23 cellular contexts compared by ENCODE assay signal in the genomic region with DNA sequence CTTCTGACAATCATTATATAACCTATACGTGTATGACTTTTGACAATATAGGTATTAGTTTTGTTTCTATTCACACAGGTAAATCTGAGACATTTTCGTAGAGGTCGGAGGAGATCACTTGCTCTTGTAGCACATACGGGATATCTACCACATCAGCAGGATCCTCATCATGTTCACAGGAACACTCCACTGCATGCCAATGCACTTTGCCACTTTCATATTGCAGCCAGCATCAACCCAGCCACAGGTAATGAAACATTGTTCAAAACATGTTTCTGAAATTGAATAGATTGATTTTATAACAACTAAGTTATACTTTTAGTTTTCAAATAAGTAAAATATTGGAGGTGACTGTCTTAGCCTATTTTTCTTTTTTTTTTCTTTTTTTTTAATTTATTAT. TPM values are rescaled to one million over a fixed set of nuclear protein-coding genes. Genes with fewer than 3 reads are reported as not detected.
A peak's percentile ranks its signal among the peaks of the same experiment; 100 is the strongest.
DNase-seq lines count a peak whose midpoint lies in the region; ATAC-seq, FAIRE-seq and TF ChIP-seq lines count a peak whose summit lies in the region.
"Had no signal": no experiment of that assay in that cellular context is flagged by ENCODE, and none has a peak within 500 bp of the region (broad histone marks: within the 10 kb centered on the region; RNA-seq: fewer than 3 reads in every experiment).

No MANE protein-coding gene starts in this region.

- POLR2A ChIA-PET in A549 (lab: Yijun Ruan, JAX), result no interaction called here

- H3K27ac Mint-ChIP-seq in stimulated activated effector memory CD8-positive, alpha-beta T cell treated with anti-CD3 and anti-CD28 coated beads, Interleukin-12 subunit alpha, Interleukin-12 subunit beta, amount 100 ng/mL, for 72 hours, result peak overlapping the region; percentile 17
- H3K27ac Mint-ChIP-seq: CD4-positive, alpha-beta T cell; GM23338; H9 had no signal

- no peak for TF ChIP-seq EP300 in A549 (IDR thresholded peaks at IDR 0.05)

- no peak overlapping the region for H3K4me3 ChIP-seq in A549
- H3K4me3 ChIP-seq: BLaER1 treated with 17β-estradiol and CSF1 and Interleukin-3, amounts not matched to agents 10 nM and 100 nM; GM12878; GM23338 had no signal

- no peaks in the 10 kb centered on the region for H3K4me1 ChIP-seq in A549
- H3K4me1 ChIP-seq: BE2C; BLaER1 treated with 17β-estradiol and CSF1 and Interleukin-3, amounts not matched to agents 10 nM and 100 nM had no signal

- ATAC-seq in A549, result no peak
- peak; percentile 69 for ATAC-seq in left lobe of liver
- ATAC-seq in stimulated activated effector memory CD8-positive, alpha-beta T cell treated with anti-CD3 and anti-CD28 coated beads, Interleukin-12 subunit alpha, Interleukin-12 subunit beta, amount 100 ng/mL, for 72 hours, result no peak
- ATAC-seq in HG03521 (IDR thresholded peaks at IDR 0.05; ENCODE audit: unreplicated experiment), result no peak
- ATAC-seq in HG03108 (IDR thresholded peaks at IDR 0.05; ENCODE audit: unreplicated experiment), result no peak
- ATAC-seq: GM12878, GM23338, HCT116 had no signal

- 93% methylated on average over 4 of the region's 4 CpGs for WGBS in A549 (ENCODE audit: missing lambda C conversion rate)

- CTCF ChIA-PET in A549 (lab: Yijun Ruan, JAX), result no interaction called here

- no peak overlapping the region for H3K27ac ChIP-seq in A549
- H3K27ac ChIP-seq: BLaER1 treated with 17β-estradiol and CSF1 and Interleukin-3, amounts not matched to agents 10 nM and 100 nM had no signal

- DNase-seq in A549 (ENCODE audit: low read depth in 1 of 2, low spot score in 1 of 2) (no peak), GM12891 (ENCODE audit: insufficient read length, low spot score) (no peak), left lobe of liver (ENCODE audit: low spot score) (no peak), NCI-H2196 (lab: John Stamatoyannopoulos, UW; ENCODE audit: unreplicated experiment) (no peak)
- no peak for DNase-seq in stimulated activated effector memory CD8-positive, alpha-beta T cell treated with anti-CD3 and anti-CD28 coated beads, Interleukin-12 subunit alpha, Interleukin-12 subunit beta, amount 100 ng/mL, for 72 hours (ENCODE audit: low spot score in 2 of 2)
- DNase-seq: 8988T; BE2C; CD4-positive, alpha-beta T cell; CD8-positive, alpha-beta memory T cell; DMS 273 treated with DMSO at 0.1 percent for 48 hours; DMS79; EL; GDM1; H9 had no signal

- H3K4me3 Mint-ChIP-seq in stimulated activated effector memory CD8-positive, alpha-beta T cell treated with anti-CD3 and anti-CD28 coated beads, Interleukin-12 subunit alpha, Interleukin-12 subunit beta, amount 100 ng/mL, for 72 hours, result no peak overlapping the region
- H3K4me3 Mint-ChIP-seq: CD14-positive monocyte; CD4-positive, alpha-beta T cell; CD8-positive, alpha-beta memory T cell; GM23338; H9 had no signal

- no peaks in the 10 kb centered on the region for H3K9me3 ChIP-seq in A549
- H3K9me3 ChIP-seq: BE2C had no signal

- H3K36me3 Mint-ChIP-seq in stimulated activated effector memory CD8-positive, alpha-beta T cell treated with anti-CD3 and anti-CD28 coated beads, Interleukin-12 subunit alpha, Interleukin-12 subunit beta, amount 100 ng/mL, for 72 hours, result peaks cover 72% of the 10 kb centered on the region

- no peak for TF ChIP-seq RAD21 in A549 (conservative IDR thresholded peaks at IDR 0.05 in 1 of 2, IDR thresholded peaks at IDR 0.05 in 1 of 2)

- no peak for TF ChIP-seq CTCF in A549 (IDR thresholded peaks at IDR 0.05)

- no peak for TF ChIP-seq POLR2A in A549 (IDR thresholded peaks at IDR 0.05; ENCODE audit: low read length)
- TF ChIP-seq POLR2A in GM12891 (IDR thresholded peaks at IDR 0.05; ENCODE audit: low read depth, low read length), result no peak

- H3K9me3 Mint-ChIP-seq in stimulated activated effector memory CD8-positive, alpha-beta T cell treated with anti-CD3 and anti-CD28 coated beads, Interleukin-12 subunit alpha, Interleukin-12 subunit beta, amount 100 ng/mL, for 72 hours, result no peaks in the 10 kb centered on the region
- H3K9me3 Mint-ChIP-seq: CD4-positive, alpha-beta T cell; CD8-positive, alpha-beta memory T cell had no signal

- peaks cover 11% of the 10 kb centered on the region for H3K4me1 Mint-ChIP-seq in stimulated activated effector memory CD8-positive, alpha-beta T cell treated with anti-CD3 and anti-CD28 coated beads, Interleukin-12 subunit alpha, Interleukin-12 subunit beta, amount 100 ng/mL, for 72 hours
- H3K4me1 Mint-ChIP-seq: CD14-positive monocyte; CD8-positive, alpha-beta memory T cell; GM23338; H9 had no signal

- FAIRE-seq in A549 (lab: Jason Lieb, UNC) (peak; percentile 77), GM12891 (lab: Jason Lieb, UNC) (peak; percentile 47)
- FAIRE-seq: D721Med, GM12878, GM18507 had no signal

- H3K4me2 ChIP-seq in A549, result no peak overlapping the region
- H3K4me2 ChIP-seq: BLaER1 treated with 17β-estradiol and CSF1 and Interleukin-3, amounts not matched to agents 10 nM and 100 nM; GM23338 had no signal

TF ChIP-seq in A549, 52 proteins besides CTCF, POLR2A, EP300 and RAD21 (continues in another document):
- TF ChIP-seq HOXA7 (CRISPR knock-in tag; IDR thresholded peaks at IDR 0.05) (no peak), JUNB (IDR thresholded peaks at IDR 0.05) (no peak), KDM5A (IDR thresholded peaks at IDR 0.05) (no peak), TP53 (CRISPR knock-in tag; IDR thresholded peaks at IDR 0.05) (no peak), FOSB (CRISPR knock-in tag; IDR thresholded peaks at IDR 0.05) (no peak), RFX5 (IDR thresholded peaks at IDR 0.05) (no peak), NFE2L2 (conservative IDR thresholded peaks at IDR 0.05; ENCODE audit: low read length) (no peak), ZC3H11A (IDR thresholded peaks at IDR 0.05) (no peak), SREBF2 (IDR thresholded peaks at IDR 0.05) (no peak)
- TF ChIP-seq, protein P1, sequence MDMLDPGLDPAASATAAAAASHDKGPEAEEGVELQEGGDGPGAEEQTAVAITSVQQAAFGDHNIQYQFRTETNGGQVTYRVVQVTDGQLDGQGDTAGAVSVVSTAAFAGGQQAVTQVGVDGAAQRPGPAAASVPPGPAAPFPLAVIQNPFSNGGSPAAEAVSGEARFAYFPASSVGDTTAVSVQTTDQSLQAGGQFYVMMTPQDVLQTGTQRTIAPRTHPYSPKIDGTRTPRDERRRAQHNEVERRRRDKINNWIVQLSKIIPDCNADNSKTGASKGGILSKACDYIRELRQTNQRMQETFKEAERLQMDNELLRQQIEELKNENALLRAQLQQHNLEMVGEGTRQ (IDR thresholded peaks at IDR 0.05), result no peak
- TF ChIP-seq, protein P2, sequence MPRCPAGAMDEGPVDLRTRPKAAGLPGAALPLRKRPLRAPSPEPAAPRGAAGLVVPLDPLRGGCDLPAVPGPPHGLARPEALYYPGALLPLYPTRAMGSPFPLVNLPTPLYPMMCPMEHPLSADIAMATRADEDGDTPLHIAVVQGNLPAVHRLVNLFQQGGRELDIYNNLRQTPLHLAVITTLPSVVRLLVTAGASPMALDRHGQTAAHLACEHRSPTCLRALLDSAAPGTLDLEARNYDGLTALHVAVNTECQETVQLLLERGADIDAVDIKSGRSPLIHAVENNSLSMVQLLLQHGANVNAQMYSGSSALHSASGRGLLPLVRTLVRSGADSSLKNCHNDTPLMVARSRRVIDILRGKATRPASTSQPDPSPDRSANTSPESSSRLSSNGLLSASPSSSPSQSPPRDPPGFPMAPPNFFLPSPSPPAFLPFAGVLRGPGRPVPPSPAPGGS (IDR thresholded peaks at IDR 0.05), result no peak
- TF ChIP-seq, protein P3, sequence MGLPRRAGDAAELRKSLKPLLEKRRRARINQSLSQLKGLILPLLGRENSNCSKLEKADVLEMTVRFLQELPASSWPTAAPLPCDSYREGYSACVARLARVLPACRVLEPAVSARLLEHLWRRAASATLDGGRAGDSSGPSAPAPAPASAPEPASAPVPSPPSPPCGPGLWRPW (IDR thresholded peaks at IDR 0.05), result no peak

TF ChIP-seq in GM12891, 5 proteins besides CTCF, POLR2A, EP300 and RAD21:
- TF ChIP-seq TAF1 (IDR thresholded peaks at IDR 0.05; ENCODE audit: low read depth, low read length), result no peak
- no peak for TF ChIP-seq POLR2AphosphoS5 (IDR thresholded peaks at IDR 0.05; ENCODE audit: low read depth, low read length)
- TF ChIP-seq PAX5 (IDR thresholded peaks at IDR 0.05; ENCODE audit: insufficient read depth, low read length, severe bottlenecking), result no peak
- no peak for TF ChIP-seq POU2F2 (IDR thresholded peaks at IDR 0.05; ENCODE audit: low read depth, low read length)
- TF ChIP-seq SPI1 (IDR thresholded peaks at IDR 0.05; ENCODE audit: low read depth, low read length), result no peak

RNA-seq across cellular contexts. Expression of a gene that starts 50.0 kb away (rescaled TPM):
- polyA plus RNA-seq in A549 (2011; rRNA removed), result 23.6 and 28.8 TPM in 2 replicates
- polyA plus RNA-seq in A549 (2012; cell fraction: cytosol; rRNA removed), result 4.1 TPM in 2 replicates
- 3.2 and 3.7 TPM in 2 replicates for polyA plus RNA-seq in A549 (2012; cell fraction: nucleus; rRNA removed)
- 7.5 to 8.4 TPM (median 7.8 TPM) in 3 replicates for polyA plus RNA-seq in A549 (2017; fragmentation: RNase III; extraction: RNeasy Plus Mini Kit Qiagen cat#74134 plus additional on column Dnase treatment)
- polyA minus RNA-seq in A549 (2011; rRNA and poly(A)+ RNA removed), result 35.4 and 37.2 TPM in 2 replicates
- 17.9 TPM for polyA plus RNA-seq in GM12891 (2012; ENCODE audit: low read depth, missing spikeins)
- 21.5 TPM for total RNA-seq in left lobe of liver
